In the genomic region with DNA sequence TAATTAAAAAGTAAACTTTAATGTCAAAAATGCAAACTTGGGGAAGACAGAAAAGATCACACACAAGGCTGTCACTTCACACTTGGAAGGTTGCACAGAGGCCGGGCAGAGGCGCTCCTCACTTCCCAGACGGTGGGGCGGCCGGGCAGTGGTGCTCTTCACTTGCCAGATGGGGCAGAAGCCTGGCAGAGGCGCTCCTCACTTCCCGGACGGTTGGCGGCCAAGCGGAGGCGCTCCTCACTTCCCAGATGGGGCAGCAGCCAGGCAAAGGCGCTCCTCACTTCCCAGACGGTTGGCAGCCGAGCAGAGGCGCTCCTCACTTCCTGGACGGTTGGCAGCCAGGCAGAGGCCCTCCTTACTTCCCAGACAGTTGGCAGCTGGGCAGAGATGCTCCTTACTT, we compare ENCODE assay signal across 1 cellular context.
TF ChIP-seq lines count a peak whose summit lies in the region.

No MANE protein-coding gene starts in this region.

TF ChIP-seq in HepG2, 621 proteins besides CTCF, POLR2A, EP300 and RAD21:
- no peak for TF ChIP-seq KDM5A (IDR thresholded peaks at IDR 0.05; ENCODE audit: borderline replicate concordance, low read length)
- TF ChIP-seq ZNF775 (CRISPR knock-in tag; IDR thresholded peaks at IDR 0.05; ENCODE audit: borderline replicate concordance), result no peak
- no peak for TF ChIP-seq HHEX (CRISPR knock-in tag; IDR thresholded peaks at IDR 0.05)
- TF ChIP-seq ZMAT3 (CRISPR knock-in tag; conservative IDR thresholded peaks at IDR 0.05), result no peak
- TF ChIP-seq KDM4B (CRISPR knock-in tag; IDR thresholded peaks at IDR 0.05), result no peak
- no peak for TF ChIP-seq ZNF225 (CRISPR knock-in tag; IDR thresholded peaks at IDR 0.05)
- no peak for TF ChIP-seq WIZ (CRISPR knock-in tag; IDR thresholded peaks at IDR 0.05)
- TF ChIP-seq REPIN1 (CRISPR knock-in tag; IDR thresholded peaks at IDR 0.05; ENCODE audit: borderline replicate concordance, low read depth), result no peak
- TF ChIP-seq ZNF816 (CRISPR knock-in tag; IDR thresholded peaks at IDR 0.05; ENCODE audit: borderline replicate concordance), result no peak
- TF ChIP-seq, protein P1, sequence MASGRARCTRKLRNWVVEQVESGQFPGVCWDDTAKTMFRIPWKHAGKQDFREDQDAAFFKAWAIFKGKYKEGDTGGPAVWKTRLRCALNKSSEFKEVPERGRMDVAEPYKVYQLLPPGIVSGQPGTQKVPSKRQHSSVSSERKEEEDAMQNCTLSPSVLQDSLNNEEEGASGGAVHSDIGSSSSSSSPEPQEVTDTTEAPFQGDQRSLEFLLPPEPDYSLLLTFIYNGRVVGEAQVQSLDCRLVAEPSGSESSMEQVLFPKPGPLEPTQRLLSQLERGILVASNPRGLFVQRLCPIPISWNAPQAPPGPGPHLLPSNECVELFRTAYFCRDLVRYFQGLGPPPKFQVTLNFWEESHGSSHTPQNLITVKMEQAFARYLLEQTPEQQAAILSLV (CRISPR knock-in tag; IDR thresholded peaks at IDR 0.05; ENCODE audit: borderline replicate concordance), result no peak
- TF ChIP-seq FOXA1 (IDR thresholded peaks at IDR 0.05), result no peak
- no peak for TF ChIP-seq FOXA1 (CRISPR knock-in tag; IDR thresholded peaks at IDR 0.05)
- TF ChIP-seq ZMYM2 (CRISPR knock-in tag; IDR thresholded peaks at IDR 0.05), result no peak
- TF ChIP-seq ZNF292 (CRISPR knock-in tag; IDR thresholded peaks at IDR 0.05; ENCODE audit: borderline replicate concordance, low read depth), result no peak
